ENCODE assay signal across 1 cellular context in genomic region chr9:25716220-25716872, GRCh38.
TF ChIP-seq lines count a peak whose summit lies in the region.

No MANE protein-coding gene starts in this region.

TF ChIP-seq in endothelial cell of umbilical vein, 7 proteins besides CTCF, POLR2A, EP300 and RAD21:
- TF ChIP-seq JUN (IDR thresholded peaks at IDR 0.05; ENCODE audit: borderline replicate concordance, insufficient read depth, insufficient read length, low read depth) (no peak), GATA2 (IDR thresholded peaks at IDR 0.05; ENCODE audit: insufficient read depth, insufficient read length, low read depth, low read length) (no peak), FOS (IDR thresholded peaks at IDR 0.05; ENCODE audit: borderline replicate concordance, insufficient read depth, low read length) (no peak), MAX (IDR thresholded peaks at IDR 0.05; ENCODE audit: insufficient read depth, insufficient read length) (no peak), POLR2AphosphoS5 (IDR thresholded peaks at IDR 0.05; ENCODE audit: insufficient read depth, low read depth, low read length) (no peak), EZH2 (IDR thresholded peaks at IDR 0.05; ENCODE audit: borderline replicate concordance, low read depth, low read length, severe bottlenecking) (no peak), MYC (IDR thresholded peaks at IDR 0.05; ENCODE audit: low read depth, low read length) (no peak)
